Comparison of ENCODE assay signal across 1 cellular context in the genomic region with DNA sequence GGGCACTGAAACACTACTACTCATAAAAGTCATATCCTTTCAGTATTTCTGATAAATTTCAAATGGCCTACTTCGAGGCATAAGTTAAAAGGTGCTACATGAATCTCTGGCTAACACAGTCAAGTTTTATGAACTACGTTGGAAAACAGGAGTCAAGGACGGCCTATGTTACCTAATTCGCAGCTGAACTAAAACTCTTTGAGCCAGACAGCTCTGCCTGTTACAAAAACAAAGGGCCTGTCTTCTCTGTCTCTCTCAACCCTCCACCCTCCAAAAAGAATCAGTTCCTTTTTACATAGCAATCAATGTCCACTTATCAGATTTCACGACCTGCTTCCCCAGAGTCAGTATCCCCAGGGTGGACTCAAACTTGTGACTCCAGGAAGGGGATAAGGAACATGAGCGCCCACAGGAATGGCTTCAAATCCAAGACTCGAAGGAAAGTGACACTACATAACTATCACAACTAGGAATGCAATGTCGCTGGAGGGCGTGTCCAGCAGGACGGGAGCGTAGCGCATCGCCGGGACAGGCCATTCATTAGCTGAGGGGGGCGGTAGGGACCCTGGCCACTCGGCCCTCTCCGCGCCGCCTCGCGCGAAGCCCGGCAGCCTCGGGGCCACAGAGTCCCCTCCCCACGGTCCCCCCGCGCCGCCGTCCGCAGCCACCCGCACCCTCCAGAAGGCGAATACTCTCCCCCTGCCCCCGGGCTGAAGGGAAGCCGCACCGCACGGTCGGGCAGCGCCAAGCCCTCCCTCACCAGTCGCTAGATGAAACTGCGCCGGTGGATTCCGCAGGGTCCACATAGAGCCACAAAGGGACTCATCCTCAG.
A peak's percentile ranks its signal among the peaks of the same experiment; 100 is the strongest.
TF ChIP-seq lines count a peak whose summit lies in the region.

No MANE protein-coding gene starts in this region.

TF ChIP-seq in HEK293, 187 proteins besides CTCF, POLR2A, EP300 and RAD21 (continued from another document and continues in another):
- no peak for TF ChIP-seq ZNF184 (tag by site-specific recombination; IDR thresholded peaks at IDR 0.05)
- TF ChIP-seq, protein P1, sequence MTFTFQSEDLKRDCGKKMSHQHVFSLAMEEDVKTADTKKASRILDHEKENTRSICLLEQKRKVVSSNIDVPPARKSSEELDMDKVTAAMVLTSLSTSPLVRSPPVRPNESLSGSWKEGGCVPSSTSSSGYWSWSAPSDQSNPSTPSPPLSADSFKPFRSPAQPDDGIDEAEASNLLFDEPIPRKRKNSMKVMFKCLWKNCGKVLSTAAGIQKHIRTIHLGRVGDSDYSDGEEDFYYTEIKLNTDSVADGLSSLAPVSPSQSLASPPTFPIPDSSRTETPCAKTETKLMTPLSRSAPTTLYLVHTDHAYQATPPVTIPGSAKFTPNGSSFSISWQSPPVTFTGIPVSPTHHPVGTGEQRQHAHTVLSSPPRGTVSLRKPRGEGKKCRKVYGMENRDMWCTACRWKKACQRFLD (tag by site-specific recombination; IDR thresholded peaks at IDR 0.05) = no peak
- TF ChIP-seq, protein P2, sequence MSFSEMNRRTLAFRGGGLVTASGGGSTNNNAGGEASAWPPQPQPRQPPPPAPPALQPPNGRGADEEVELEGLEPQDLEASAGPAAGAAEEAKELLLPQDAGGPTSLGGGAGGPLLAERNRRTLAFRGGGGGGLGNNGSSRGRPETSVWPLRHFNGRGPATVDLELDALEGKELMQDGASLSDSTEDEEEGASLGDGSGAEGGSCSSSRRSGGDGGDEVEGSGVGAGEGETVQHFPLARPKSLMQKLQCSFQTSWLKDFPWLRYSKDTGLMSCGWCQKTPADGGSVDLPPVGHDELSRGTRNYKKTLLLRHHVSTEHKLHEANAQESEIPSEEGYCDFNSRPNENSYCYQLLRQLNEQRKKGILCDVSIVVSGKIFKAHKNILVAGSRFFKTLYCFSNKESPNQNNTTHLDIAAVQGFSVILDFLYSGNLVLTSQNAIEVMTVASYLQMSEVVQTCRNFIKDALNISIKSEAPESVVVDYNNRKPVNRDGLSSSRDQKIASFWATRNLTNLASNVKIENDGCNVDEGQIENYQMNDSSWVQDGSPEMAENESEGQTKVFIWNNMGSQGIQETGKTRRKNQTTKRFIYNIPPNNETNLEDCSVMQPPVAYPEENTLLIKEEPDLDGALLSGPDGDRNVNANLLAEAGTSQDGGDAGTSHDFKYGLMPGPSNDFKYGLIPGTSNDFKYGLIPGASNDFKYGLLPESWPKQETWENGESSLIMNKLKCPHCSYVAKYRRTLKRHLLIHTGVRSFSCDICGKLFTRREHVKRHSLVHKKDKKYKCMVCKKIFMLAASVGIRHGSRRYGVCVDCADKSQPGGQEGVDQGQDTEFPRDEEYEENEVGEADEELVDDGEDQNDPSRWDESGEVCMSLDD (tag by site-specific recombination; IDR thresholded peaks at IDR 0.05) = no peak
- TF ChIP-seq HOXA7 (CRISPR knock-in tag; IDR thresholded peaks at IDR 0.05; ENCODE audit: borderline replicate concordance) = no peak
- TF ChIP-seq ZNF473 (tag by site-specific recombination; IDR thresholded peaks at IDR 0.05) = no peak
- TF ChIP-seq, protein P3, sequence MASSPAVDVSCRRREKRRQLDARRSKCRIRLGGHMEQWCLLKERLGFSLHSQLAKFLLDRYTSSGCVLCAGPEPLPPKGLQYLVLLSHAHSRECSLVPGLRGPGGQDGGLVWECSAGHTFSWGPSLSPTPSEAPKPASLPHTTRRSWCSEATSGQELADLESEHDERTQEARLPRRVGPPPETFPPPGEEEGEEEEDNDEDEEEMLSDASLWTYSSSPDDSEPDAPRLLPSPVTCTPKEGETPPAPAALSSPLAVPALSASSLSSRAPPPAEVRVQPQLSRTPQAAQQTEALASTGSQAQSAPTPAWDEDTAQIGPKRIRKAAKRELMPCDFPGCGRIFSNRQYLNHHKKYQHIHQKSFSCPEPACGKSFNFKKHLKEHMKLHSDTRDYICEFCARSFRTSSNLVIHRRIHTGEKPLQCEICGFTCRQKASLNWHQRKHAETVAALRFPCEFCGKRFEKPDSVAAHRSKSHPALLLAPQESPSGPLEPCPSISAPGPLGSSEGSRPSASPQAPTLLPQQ (tag by site-specific recombination; IDR thresholded peaks at IDR 0.05) = peak; percentile 55
- no peak for TF ChIP-seq ZNF658 (tag by site-specific recombination; IDR thresholded peaks at IDR 0.05)
- TF ChIP-seq GLI4 (tag by site-specific recombination; IDR thresholded peaks at IDR 0.05) = 0 out of 2 replicates have a peak, but pooled peaks have one; percentile 67
- no peak for TF ChIP-seq MEIS1 (CRISPR knock-in tag; IDR thresholded peaks at IDR 0.05; ENCODE audit: borderline replicate concordance)
- no peak for TF ChIP-seq ZNF596 (tag by site-specific recombination; IDR thresholded peaks at IDR 0.05)
- TF ChIP-seq KLF1 (tag by site-specific recombination; IDR thresholded peaks at IDR 0.05) = peak; percentile 54
- TF ChIP-seq, protein P4, sequence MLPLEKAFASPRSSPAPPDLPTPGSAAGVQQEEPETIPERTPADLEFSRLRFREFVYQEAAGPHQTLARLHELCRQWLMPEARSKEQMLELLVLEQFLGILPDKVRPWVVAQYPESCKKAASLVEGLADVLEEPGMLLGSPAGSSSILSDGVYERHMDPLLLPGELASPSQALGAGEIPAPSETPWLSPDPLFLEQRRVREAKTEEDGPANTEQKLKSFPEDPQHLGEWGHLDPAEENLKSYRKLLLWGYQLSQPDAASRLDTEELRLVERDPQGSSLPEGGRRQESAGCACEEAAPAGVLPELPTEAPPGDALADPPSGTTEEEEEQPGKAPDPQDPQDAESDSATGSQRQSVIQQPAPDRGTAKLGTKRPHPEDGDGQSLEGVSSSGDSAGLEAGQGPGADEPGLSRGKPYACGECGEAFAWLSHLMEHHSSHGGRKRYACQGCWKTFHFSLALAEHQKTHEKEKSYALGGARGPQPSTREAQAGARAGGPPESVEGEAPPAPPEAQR (tag by site-specific recombination; IDR thresholded peaks at IDR 0.05) = no peak
- peak; percentile 77 for TF ChIP-seq ZNF2 (tag by site-specific recombination; IDR thresholded peaks at IDR 0.05)
- TF ChIP-seq REPIN1 (tag by site-specific recombination; IDR thresholded peaks at IDR 0.05; ENCODE audit: low read depth) = 0 out of 2 replicates have a peak, but pooled peaks have one; percentile 73
- TF ChIP-seq ZNF837 (tag by site-specific recombination; IDR thresholded peaks at IDR 0.05) = no peak
- TF ChIP-seq TRIM28 (IDR thresholded peaks at IDR 0.05; ENCODE audit: borderline replicate concordance, low read length) = no peak
- TF ChIP-seq ZNF555 (tag by site-specific recombination; conservative IDR thresholded peaks at IDR 0.05) = no peak
- no peak for TF ChIP-seq ZFP41 (tag by site-specific recombination; IDR thresholded peaks at IDR 0.05; ENCODE audit: borderline replicate concordance)
- TF ChIP-seq MYNN (tag by site-specific recombination; IDR thresholded peaks at IDR 0.05; ENCODE audit: borderline replicate concordance) = no peak
- TF ChIP-seq, protein P5, sequence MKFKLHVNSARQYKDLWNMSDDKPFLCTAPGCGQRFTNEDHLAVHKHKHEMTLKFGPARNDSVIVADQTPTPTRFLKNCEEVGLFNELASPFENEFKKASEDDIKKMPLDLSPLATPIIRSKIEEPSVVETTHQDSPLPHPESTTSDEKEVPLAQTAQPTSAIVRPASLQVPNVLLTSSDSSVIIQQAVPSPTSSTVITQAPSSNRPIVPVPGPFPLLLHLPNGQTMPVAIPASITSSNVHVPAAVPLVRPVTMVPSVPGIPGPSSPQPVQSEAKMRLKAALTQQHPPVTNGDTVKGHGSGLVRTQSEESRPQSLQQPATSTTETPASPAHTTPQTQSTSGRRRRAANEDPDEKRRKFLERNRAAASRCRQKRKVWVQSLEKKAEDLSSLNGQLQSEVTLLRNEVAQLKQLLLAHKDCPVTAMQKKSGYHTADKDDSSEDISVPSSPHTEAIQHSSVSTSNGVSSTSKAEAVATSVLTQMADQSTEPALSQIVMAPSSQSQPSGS (tag by site-specific recombination; IDR thresholded peaks at IDR 0.05; ENCODE audit: low read depth) = no peak
- TF ChIP-seq ZBTB1 (tag by site-specific recombination; IDR thresholded peaks at IDR 0.05) = no peak
- TF ChIP-seq ZNF132 (tag by site-specific recombination; IDR thresholded peaks at IDR 0.05; ENCODE audit: borderline replicate concordance) = no peak
- TF ChIP-seq, protein P6, sequence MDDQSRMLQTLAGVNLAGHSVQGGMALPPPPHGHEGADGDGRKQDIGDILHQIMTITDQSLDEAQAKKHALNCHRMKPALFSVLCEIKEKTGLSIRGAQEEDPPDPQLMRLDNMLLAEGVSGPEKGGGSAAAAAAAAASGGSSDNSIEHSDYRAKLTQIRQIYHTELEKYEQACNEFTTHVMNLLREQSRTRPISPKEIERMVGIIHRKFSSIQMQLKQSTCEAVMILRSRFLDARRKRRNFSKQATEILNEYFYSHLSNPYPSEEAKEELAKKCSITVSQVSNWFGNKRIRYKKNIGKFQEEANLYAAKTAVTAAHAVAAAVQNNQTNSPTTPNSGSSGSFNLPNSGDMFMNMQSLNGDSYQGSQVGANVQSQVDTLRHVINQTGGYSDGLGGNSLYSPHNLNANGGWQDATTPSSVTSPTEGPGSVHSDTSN (CRISPR knock-in tag; IDR thresholded peaks at IDR 0.05) = 0 out of 2 replicates have a peak, but pooled peaks have one; percentile 10
- TF ChIP-seq ZNF626 (tag by site-specific recombination; IDR thresholded peaks at IDR 0.05) = no peak
- TF ChIP-seq, protein P7, sequence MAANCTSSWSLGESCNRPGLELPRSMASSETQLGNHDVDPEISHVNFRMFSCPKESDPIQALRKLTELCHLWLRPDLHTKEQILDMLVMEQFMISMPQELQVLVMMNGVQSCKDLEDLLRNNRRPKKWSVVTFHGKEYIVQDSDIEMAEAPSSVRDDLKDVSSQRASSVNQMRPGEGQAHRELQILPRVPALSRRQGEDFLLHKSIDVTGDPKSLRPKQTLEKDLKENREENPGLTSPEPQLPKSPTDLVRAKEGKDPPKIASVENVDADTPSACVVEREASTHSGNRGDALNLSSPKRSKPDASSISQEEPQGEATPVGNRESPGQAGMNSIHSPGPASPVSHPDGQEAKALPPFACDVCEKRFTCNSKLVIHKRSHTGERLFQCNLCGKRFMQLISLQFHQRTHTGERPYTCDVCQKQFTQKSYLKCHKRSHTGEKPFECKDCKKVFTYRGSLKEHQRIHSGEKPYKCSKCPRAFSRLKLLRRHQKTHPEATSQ (tag by site-specific recombination; IDR thresholded peaks at IDR 0.05) = peak; percentile 90
- TF ChIP-seq SETDB1 (IDR thresholded peaks at IDR 0.05; ENCODE audit: insufficient read length, low read length) = no peak
- no peak for TF ChIP-seq ZNF621 (tag by site-specific recombination; IDR thresholded peaks at IDR 0.05)
- no peak for TF ChIP-seq ZNF514 (tag by site-specific recombination; IDR thresholded peaks at IDR 0.05)
- no peak for TF ChIP-seq ZNF112 (tag by site-specific recombination; IDR thresholded peaks at IDR 0.05)
- no peak for TF ChIP-seq ZNF585B (tag by site-specific recombination; IDR thresholded peaks at IDR 0.05)
- no peak for TF ChIP-seq ZNF239 (tag by site-specific recombination; IDR thresholded peaks at IDR 0.05)
- TF ChIP-seq, protein P8, sequence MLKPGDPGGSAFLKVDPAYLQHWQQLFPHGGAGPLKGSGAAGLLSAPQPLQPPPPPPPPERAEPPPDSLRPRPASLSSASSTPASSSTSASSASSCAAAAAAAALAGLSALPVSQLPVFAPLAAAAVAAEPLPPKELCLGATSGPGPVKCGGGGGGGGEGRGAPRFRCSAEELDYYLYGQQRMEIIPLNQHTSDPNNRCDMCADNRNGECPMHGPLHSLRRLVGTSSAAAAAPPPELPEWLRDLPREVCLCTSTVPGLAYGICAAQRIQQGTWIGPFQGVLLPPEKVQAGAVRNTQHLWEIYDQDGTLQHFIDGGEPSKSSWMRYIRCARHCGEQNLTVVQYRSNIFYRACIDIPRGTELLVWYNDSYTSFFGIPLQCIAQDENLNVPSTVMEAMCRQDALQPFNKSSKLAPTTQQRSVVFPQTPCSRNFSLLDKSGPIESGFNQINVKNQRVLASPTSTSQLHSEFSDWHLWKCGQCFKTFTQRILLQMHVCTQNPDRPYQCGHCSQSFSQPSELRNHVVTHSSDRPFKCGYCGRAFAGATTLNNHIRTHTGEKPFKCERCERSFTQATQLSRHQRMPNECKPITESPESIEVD (tag by site-specific recombination; IDR thresholded peaks at IDR 0.05) = no peak
- TF ChIP-seq, protein P9, sequence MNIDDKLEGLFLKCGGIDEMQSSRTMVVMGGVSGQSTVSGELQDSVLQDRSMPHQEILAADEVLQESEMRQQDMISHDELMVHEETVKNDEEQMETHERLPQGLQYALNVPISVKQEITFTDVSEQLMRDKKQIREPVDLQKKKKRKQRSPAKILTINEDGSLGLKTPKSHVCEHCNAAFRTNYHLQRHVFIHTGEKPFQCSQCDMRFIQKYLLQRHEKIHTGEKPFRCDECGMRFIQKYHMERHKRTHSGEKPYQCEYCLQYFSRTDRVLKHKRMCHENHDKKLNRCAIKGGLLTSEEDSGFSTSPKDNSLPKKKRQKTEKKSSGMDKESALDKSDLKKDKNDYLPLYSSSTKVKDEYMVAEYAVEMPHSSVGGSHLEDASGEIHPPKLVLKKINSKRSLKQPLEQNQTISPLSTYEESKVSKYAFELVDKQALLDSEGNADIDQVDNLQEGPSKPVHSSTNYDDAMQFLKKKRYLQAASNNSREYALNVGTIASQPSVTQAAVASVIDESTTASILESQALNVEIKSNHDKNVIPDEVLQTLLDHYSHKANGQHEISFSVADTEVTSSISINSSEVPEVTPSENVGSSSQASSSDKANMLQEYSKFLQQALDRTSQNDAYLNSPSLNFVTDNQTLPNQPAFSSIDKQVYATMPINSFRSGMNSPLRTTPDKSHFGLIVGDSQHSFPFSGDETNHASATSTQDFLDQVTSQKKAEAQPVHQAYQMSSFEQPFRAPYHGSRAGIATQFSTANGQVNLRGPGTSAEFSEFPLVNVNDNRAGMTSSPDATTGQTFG (tag by site-specific recombination; IDR thresholded peaks at IDR 0.05; ENCODE audit: borderline replicate concordance) = no peak
- TF ChIP-seq, protein P10, sequence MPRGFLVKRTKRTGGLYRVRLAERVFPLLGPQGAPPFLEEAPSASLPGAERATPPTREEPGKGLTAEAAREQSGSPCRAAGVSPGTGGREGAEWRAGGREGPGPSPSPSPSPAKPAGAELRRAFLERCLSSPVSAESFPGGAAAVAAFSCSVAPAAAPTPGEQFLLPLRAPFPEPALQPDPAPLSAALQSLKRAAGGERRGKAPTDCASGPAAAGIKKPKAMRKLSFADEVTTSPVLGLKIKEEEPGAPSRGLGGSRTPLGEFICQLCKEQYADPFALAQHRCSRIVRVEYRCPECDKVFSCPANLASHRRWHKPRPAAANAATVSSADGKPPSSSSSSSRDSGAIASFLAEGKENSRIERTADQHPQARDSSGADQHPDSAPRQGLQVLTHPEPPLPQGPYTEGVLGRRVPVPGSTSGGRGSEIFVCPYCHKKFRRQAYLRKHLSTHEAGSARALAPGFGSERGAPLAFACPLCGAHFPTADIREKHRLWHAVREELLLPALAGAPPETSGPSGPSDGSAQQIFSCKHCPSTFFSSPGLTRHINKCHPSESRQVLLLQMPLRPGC (tag by site-specific recombination; IDR thresholded peaks at IDR 0.05) = peak; percentile 33; the same call in 1 of the 2 replicates
- no peak for TF ChIP-seq ZNF16 (tag by site-specific recombination; IDR thresholded peaks at IDR 0.05; ENCODE audit: low read depth)
- TF ChIP-seq ZNF394 (tag by site-specific recombination; IDR thresholded peaks at IDR 0.05; ENCODE audit: borderline replicate concordance) = peak; percentile 34; the same call in 1 of the 2 replicates
- TF ChIP-seq ZNF211 (tag by site-specific recombination; IDR thresholded peaks at IDR 0.05; ENCODE audit: low read depth) = no peak
- no peak for TF ChIP-seq ZNF292 (tag by site-specific recombination; IDR thresholded peaks at IDR 0.05; ENCODE audit: borderline replicate concordance, low read depth)
- no peak for TF ChIP-seq ZNF530 (tag by site-specific recombination; IDR thresholded peaks at IDR 0.05; ENCODE audit: low read depth)
- TF ChIP-seq OSR2 (tag by site-specific recombination; IDR thresholded peaks at IDR 0.05) = peak; percentile 8; the same call in 1 of the 2 replicates
- TF ChIP-seq BCL11A (tag by site-specific recombination; IDR thresholded peaks at IDR 0.05; ENCODE audit: low read depth) = no peak
- TF ChIP-seq HOXD13 (CRISPR knock-in tag; IDR thresholded peaks at IDR 0.05; ENCODE audit: borderline replicate concordance) = no peak
- TF ChIP-seq ZNF664 (tag by site-specific recombination; IDR thresholded peaks at IDR 0.05) = no peak
